ENCODE assay signal across 9 cellular contexts in genomic region chr17:50532452-50533024, GRCh38. TPM values are rescaled to one million over a fixed set of nuclear protein-coding genes. Genes with fewer than 3 reads are reported as not detected.
A peak's percentile ranks its signal among the peaks of the same experiment; 100 is the strongest.
DNase-seq lines count a peak whose midpoint lies in the region; FAIRE-seq and TF ChIP-seq lines count a peak whose summit lies in the region.
"Had no signal": no experiment of that assay in that cellular context is flagged by ENCODE, and none has a peak within 500 bp of the region (broad histone marks: within the 10 kb centered on the region; RNA-seq: fewer than 3 reads in every experiment).

Gene EPN3, plus strand, starts transcription at chr17:50532735. Its CDS starts 3,822 bp downstream, at chr17:50536557.

- no peaks in the 10 kb centered on the region for H3K9me3 ChIP-seq in Caco-2
- H3K9me3 ChIP-seq in esophagus (ENCODE audit: control insufficient read depth in 2 of 2, insufficient read depth in 1 of 2, low read depth in 1 of 2, low read length in 1 of 2): no peaks in the 10 kb centered on the region
- H3K9me3 ChIP-seq: spleen had no signal

- H3K4me1 Mint-ChIP-seq in Caco-2 (ENCODE audit: low read depth, unreplicated experiment): peaks cover 38% of the 10 kb centered on the region
- H3K4me1 Mint-ChIP-seq in nephron progenitor cell: peaks cover 51% of the 10 kb centered on the region

- H3K27me3 Mint-ChIP-seq in Caco-2 (ENCODE audit: insufficient read depth, unreplicated experiment): no peaks in the 10 kb centered on the region
- peaks cover 70% of the 10 kb centered on the region for H3K27me3 Mint-ChIP-seq in nephron progenitor cell (ENCODE audit: low read depth, poor library complexity)

- in situ Hi-C loops in GM13977 (cut with MboI; ENCODE audit: low pct_unique_long_range_greater_than_20kb, low sequenced_read_pairs, unreplicated experiment): no loop called here

- intact Hi-C loops in Caco-2 (cut with micrococcal nuclease; ENCODE audit: unreplicated experiment): loop anchor here (1.0 to 2.0 kb wide), 2 partner anchors 10 to 50 kb away; no protein-coding TSS in a partner anchor

- H3K4me1 ChIP-seq in Caco-2 (peaks cover 33% of the 10 kb centered on the region), esophagus (ENCODE audit: control insufficient read depth in 2 of 2, insufficient read depth in 2 of 2, low read length in 1 of 2) (peaks cover 0 to 19% of the 10 kb centered on the region in 2 donors)

- POLR2A ChIA-PET in Caco-2 (lab: Charles Lee): interaction anchor here (0.5 to 2.2 kb wide), 4 partner anchors 10 to 152 kb away, joined by 3 to 20 read pairs (median 4); no protein-coding TSS in a partner anchor

- peak within 1 kb of the TSS; percentile 82 for H3K4me3 ChIP-seq in Caco-2 (ENCODE audit: low read depth, low read length)
- H3K4me3 ChIP-seq in esophagus (ENCODE audit: low read depth in 1 of 2, low read length in 2 of 2): peak within 1 kb of the TSS; percentile 64 to 83

- peak within 1 kb of the TSS; percentile 80 for H3K27ac Mint-ChIP-seq in Caco-2 (ENCODE audit: unreplicated experiment)
- H3K27ac Mint-ChIP-seq in nephron progenitor cell: no peak within 1 kb of the TSS

- H3K4me3 Mint-ChIP-seq in Caco-2 (ENCODE audit: unreplicated experiment): peak within 1 kb of the TSS; percentile 87
- peak within 1 kb of the TSS; percentile 74 for H3K4me3 Mint-ChIP-seq in nephron progenitor cell

- DNase-seq in Caco-2: peak; percentile 92 to 96
- peak; percentile 89 for DNase-seq in NCI-H510A treated with DMSO at 0.1 percent for 48 hours (lab: John Stamatoyannopoulos, UW)
- no peak for DNase-seq in nephron progenitor cell
- no peak for DNase-seq in GM13977 (ENCODE audit: low spot score)
- DNase-seq in NCI-H774 (lab: John Stamatoyannopoulos, UW): no peak
- no peak for DNase-seq in kidney glomerular epithelial cell (lab: John Stamatoyannopoulos, UW)
- DNase-seq in RCC 7860 (ENCODE audit: low spot score): no peak
- DNase-seq: spleen had no signal

- no peak for FAIRE-seq in RCC 7860 (lab: Jason Lieb, UNC)

- H3K36me3 Mint-ChIP-seq in Caco-2 (ENCODE audit: insufficient read depth, unreplicated experiment): peaks cover 29% of the 10 kb centered on the region
- H3K36me3 Mint-ChIP-seq in nephron progenitor cell (ENCODE audit: low read depth): no peaks in the 10 kb centered on the region

- H3K27me3 ChIP-seq in Caco-2 (replicated peaks; ENCODE audit: control insufficient read depth, insufficient read depth, low read length) (no peaks in the 10 kb centered on the region), esophagus (ENCODE audit: control insufficient read depth in 1 of 2, insufficient read depth in 2 of 2, low read length in 2 of 2) (no peaks in the 10 kb centered on the region)

- peak within 1 kb of the TSS; percentile 93 to 97 for H3K27ac ChIP-seq in esophagus (ENCODE audit: low read depth in 2 of 2, low read length in 1 of 2)
- H3K27ac ChIP-seq: spleen had no signal

- CTCF ChIA-PET in Caco-2 (lab: Charles Lee): interaction anchor here (0.5 to 4.0 kb wide), 14 partner anchors 9 to 160 kb away, joined by 3 to 27 read pairs (median 3); partner anchors contain the start of gene LRRC59

- WGBS in esophagus, 2 donors: 2% methylated on average over 21 of the region's 21 CpGs

- no TSS peak for BruUV-seq in Caco-2 (replicated peaks; lab: Mats Ljungman, UMichigan)

- H3K36me3 ChIP-seq in Caco-2 (ENCODE audit: control insufficient read depth, insufficient read depth, low read length): no peaks in the 10 kb centered on the region
- peaks cover 0 to 11% of the 10 kb centered on the region in 2 donors for H3K36me3 ChIP-seq in esophagus (ENCODE audit: control insufficient read depth in 2 of 2, insufficient read depth in 2 of 2, low read length in 1 of 2)
- H3K36me3 ChIP-seq: spleen had no signal

- H3K9me3 Mint-ChIP-seq in Caco-2 (ENCODE audit: unreplicated experiment): no peaks in the 10 kb centered on the region
- no peaks in the 10 kb centered on the region for H3K9me3 Mint-ChIP-seq in nephron progenitor cell

- TF ChIP-seq CTCF in Caco-2 (IDR thresholded peaks at IDR 0.05; ENCODE audit: insufficient read depth in 1 of 2, low read depth in 1 of 2, low read length in 1 of 2, severe bottlenecking in 1 of 2, unreplicated experiment in 1 of 2): peak in 1 of 2 experiments; percentile 3
- no peak for TF ChIP-seq CTCF in nephron progenitor cell (IDR thresholded peaks at IDR 0.05)
- TF ChIP-seq CTCF in GM13977 (IDR thresholded peaks at IDR 0.05; ENCODE audit: extremely low read depth, insufficient read depth, missing control alignments): no peak

RNA-seq across cellular contexts. Expression of gene EPN3, which starts in this region (rescaled TPM):
- total RNA-seq in Caco-2 (2022): 49.4 and 53.2 TPM in 2 replicates
- polyA plus RNA-seq in esophagus: 10 to 100 TPM; 40.5 to 59.8 TPM
- total RNA-seq: spleen had no signal

Comparison
In these comparisons a context has a peak if more than half of its experiments do, and no peak if none do; other contexts are left out.
1. DNase-seq: peak in Caco-2 (2 of 2) and NCI-H510A treated with DMSO at 0.1 percent for 48 hours (single experiment); none in nephron progenitor cell (single experiment), GM13977 (single experiment), NCI-H774 (single experiment), kidney glomerular epithelial cell (single experiment) and RCC 7860 (single experiment).